In genomic region chrX:9643807-9644206, GRCh38 we compare ENCODE assay signal across 1 cellular context.
TF ChIP-seq lines count a peak whose summit lies in the region.

No MANE protein-coding gene starts in this region.

TF ChIP-seq in GM12878, 131 proteins besides CTCF, POLR2A, EP300 and RAD21:
- TF ChIP-seq, protein P1, sequence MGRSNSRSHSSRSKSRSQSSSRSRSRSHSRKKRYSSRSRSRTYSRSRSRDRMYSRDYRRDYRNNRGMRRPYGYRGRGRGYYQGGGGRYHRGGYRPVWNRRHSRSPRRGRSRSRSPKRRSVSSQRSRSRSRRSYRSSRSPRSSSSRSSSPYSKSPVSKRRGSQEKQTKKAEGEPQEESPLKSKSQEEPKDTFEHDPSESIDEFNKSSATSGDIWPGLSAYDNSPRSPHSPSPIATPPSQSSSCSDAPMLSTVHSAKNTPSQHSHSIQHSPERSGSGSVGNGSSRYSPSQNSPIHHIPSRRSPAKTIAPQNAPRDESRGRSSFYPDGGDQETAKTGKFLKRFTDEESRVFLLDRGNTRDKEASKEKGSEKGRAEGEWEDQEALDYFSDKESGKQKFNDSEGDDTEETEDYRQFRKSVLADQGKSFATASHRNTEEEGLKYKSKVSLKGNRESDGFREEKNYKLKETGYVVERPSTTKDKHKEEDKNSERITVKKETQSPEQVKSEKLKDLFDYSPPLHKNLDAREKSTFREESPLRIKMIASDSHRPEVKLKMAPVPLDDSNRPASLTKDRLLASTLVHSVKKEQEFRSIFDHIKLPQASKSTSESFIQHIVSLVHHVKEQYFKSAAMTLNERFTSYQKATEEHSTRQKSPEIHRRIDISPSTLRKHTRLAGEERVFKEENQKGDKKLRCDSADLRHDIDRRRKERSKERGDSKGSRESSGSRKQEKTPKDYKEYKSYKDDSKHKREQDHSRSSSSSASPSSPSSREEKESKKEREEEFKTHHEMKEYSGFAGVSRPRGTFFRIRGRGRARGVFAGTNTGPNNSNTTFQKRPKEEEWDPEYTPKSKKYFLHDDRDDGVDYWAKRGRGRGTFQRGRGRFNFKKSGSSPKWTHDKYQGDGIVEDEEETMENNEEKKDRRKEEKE (IDR thresholded peaks at IDR 0.05) = no peak
- no peak for TF ChIP-seq SMC3 (IDR thresholded peaks at IDR 0.05; ENCODE audit: borderline replicate concordance, low read length)
- TF ChIP-seq ZNF274 (IDR thresholded peaks at IDR 0.05; ENCODE audit: insufficient read depth, insufficient read length) = no peak
- TF ChIP-seq NR2C2 (IDR thresholded peaks at IDR 0.05; ENCODE audit: borderline replicate concordance, control insufficient read depth, insufficient read length, low read depth) = no peak
- TF ChIP-seq ZBED1 (IDR thresholded peaks at IDR 0.05; ENCODE audit: borderline replicate concordance) = no peak
- TF ChIP-seq STAT1 (conservative IDR thresholded peaks at IDR 0.05) = no peak
- TF ChIP-seq PAX5 (IDR thresholded peaks at IDR 0.05; ENCODE audit: borderline replicate concordance, low read depth, low read length) = no peak
- TF ChIP-seq EED (IDR thresholded peaks at IDR 0.05; ENCODE audit: low read depth) = no peak
- TF ChIP-seq TCF7 (IDR thresholded peaks at IDR 0.05; ENCODE audit: borderline replicate concordance) = no peak
- TF ChIP-seq EZH2 (IDR thresholded peaks at IDR 0.05; ENCODE audit: borderline replicate concordance, control insufficient read depth, low read depth, low read length) = no peak
- TF ChIP-seq HDAC2 (IDR thresholded peaks at IDR 0.05) = no peak
- no peak for TF ChIP-seq USF2 (IDR thresholded peaks at IDR 0.05; ENCODE audit: borderline replicate concordance, low read depth, low read length)
- TF ChIP-seq, protein P2, sequence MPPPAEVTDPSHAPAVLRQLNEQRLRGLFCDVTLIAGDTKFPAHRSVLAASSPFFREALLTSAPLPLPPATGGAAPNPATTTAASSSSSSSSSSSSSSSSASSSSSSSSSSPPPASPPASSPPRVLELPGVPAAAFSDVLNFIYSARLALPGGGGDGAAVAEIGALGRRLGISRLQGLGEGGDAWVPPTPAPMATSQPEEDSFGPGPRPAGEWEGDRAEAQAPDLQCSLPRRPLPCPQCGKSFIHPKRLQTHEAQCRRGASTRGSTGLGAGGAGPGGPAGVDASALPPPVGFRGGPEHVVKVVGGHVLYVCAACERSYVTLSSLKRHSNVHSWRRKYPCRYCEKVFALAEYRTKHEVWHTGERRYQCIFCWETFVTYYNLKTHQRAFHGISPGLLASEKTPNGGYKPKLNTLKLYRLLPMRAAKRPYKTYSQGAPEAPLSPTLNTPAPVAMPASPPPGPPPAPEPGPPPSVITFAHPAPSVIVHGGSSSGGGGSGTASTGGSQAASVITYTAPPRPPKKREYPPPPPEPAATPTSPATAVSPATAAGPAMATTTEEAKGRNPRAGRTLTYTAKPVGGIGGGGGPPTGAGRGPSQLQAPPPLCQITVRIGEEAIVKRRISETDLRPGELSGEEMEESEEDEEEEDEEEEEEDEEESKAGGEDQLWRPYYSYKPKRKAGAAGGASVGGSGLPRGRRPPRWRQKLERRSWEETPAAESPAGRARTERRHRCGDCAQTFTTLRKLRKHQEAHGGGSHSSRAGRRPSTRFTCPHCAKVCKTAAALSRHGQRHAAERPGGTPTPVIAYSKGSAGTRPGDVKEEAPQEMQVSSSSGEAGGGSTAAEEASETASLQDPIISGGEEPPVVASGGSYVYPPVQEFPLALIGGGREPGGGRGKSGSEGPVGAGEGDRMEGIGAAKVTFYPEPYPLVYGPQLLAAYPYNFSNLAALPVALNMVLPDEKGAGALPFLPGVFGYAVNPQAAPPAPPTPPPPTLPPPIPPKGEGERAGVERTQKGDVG (CRISPR knock-in tag; IDR thresholded peaks at IDR 0.05) = no peak
- no peak for TF ChIP-seq RCOR1 (conservative IDR thresholded peaks at IDR 0.05; ENCODE audit: low read depth, low read length)
- no peak for TF ChIP-seq ATF7 (IDR thresholded peaks at IDR 0.05; ENCODE audit: low read depth)
- no peak for TF ChIP-seq MEF2A (IDR thresholded peaks at IDR 0.05; ENCODE audit: insufficient read depth, low read depth, low read length)
